Comparison of ENCODE assay signal across 9 cellular contexts in genomic region chr17:67434061-67434525, GRCh38. TPM values are rescaled to one million over a fixed set of nuclear protein-coding genes. Genes with fewer than 3 reads are reported as not detected.
DNase-seq lines count a peak whose midpoint lies in the region; FAIRE-seq and TF ChIP-seq lines count a peak whose summit lies in the region.
"Had no signal": no experiment of that assay in that cellular context is flagged by ENCODE, and none has a peak within 500 bp of the region (broad histone marks: within the 10 kb centered on the region; RNA-seq: fewer than 3 reads in every experiment).

No MANE protein-coding gene starts in this region.

- no peak overlapping the region for H2BK12ac ChIP-seq in H1 (ENCODE audit: low read depth, low read length)

- no peak overlapping the region for H3K4me2 ChIP-seq in H1 (ENCODE audit: insufficient read depth in 1 of 2, low read depth in 2 of 2, low read length in 2 of 2)

- H2BK20ac ChIP-seq in H1 (ENCODE audit: low read length), result no peak overlapping the region

- no peak for TF ChIP-seq RAD21 in H1 (IDR thresholded peaks at IDR 0.05 in 1 of 2, conservative IDR thresholded peaks at IDR 0.05 in 1 of 2; ENCODE audit: low read depth in 2 of 2, low read length in 2 of 2)

- no peak overlapping the region for H2BK5ac ChIP-seq in H1 (ENCODE audit: low read depth, low read length)

- WGBS in H1 (ENCODE audit: extremely low coverage in 1 of 2, insufficient coverage in 1 of 2, insufficient read length in 1 of 2, insufficient replicate concordance in 2 of 2, low coverage in 1 of 2, low lambda C conversion rate in 2 of 2, missing lambda C conversion rate in 1 of 2), 2 experiments, result 89% methylated on average over 6 of the region's 6 CpGs; no CpG with 5 or more reads in 1 of the 2 experiments

- peaks cover 4% of the 10 kb centered on the region; the same call in 1 of the 2 replicates for H3K79me1 ChIP-seq in H1 (ENCODE audit: low read depth, low read length)

- H3K4ac ChIP-seq in H1 (replicated peaks; ENCODE audit: insufficient read length, low read depth, low read length), result no peak overlapping the region

- TF ChIP-seq CTCF in GM12865 (IDR thresholded peaks at IDR 0.05; ENCODE audit: insufficient read depth, low read depth, low read length, missing control alignments) (no peak), H1 (IDR thresholded peaks at IDR 0.05; ENCODE audit: control extremely low read depth in 1 of 3, insufficient read depth in 1 of 3, low read depth in 1 of 3, low read length in 3 of 3) (no peak)

- H3K27me3 ChIP-seq in H1 (replicated peaks in 1 of 4; ENCODE audit: control insufficient read depth in 3 of 4, extremely low read depth in 1 of 4, insufficient read depth in 3 of 4, low read length in 3 of 4), result no peaks in the 10 kb centered on the region

- H3K9ac ChIP-seq in H1 (replicated peaks in 1 of 4; ENCODE audit: extremely low read depth in 1 of 4, low read depth in 3 of 4, low read length in 3 of 4), result no peak overlapping the region

- peak; percentile 69 for DNase-seq in GM12865 (ENCODE audit: low read depth)
- DNase-seq in activated CD4-positive, alpha-beta T cell treated with anti-CD3 and anti-CD28 coated beads for 1 hour, result peak; percentile 23
- no peak for DNase-seq in H1 (ENCODE audit: low read depth in 1 of 2, low spot score in 2 of 2)
- no peak for DNase-seq in NCI-H1436 treated with DMSO at 0.1 percent for 48 hours (lab: John Stamatoyannopoulos, UW)
- no peak for DNase-seq in hippocampal formation (lab: John Stamatoyannopoulos, UW)
- DNase-seq in HK-2 (ENCODE audit: unreplicated experiment), result no peak
- no peak for DNase-seq in NCI-H2196 treated with DMSO at 0.1 percent for 48 hours (lab: John Stamatoyannopoulos, UW; ENCODE audit: unreplicated experiment)

- FAIRE-seq in H1 (lab: Jason Lieb, UNC), result no peak
- FAIRE-seq: colon had no signal

- CTCF ChIA-PET in H1 (lab: Charles Lee; ENCODE audit: partially characterized antibody), result interaction anchor here (0.6 to 3.0 kb wide), 8 partner anchors 15 to 406 kb away, joined by 3 to 8 read pairs (median 3); no protein-coding TSS in a partner anchor

- H4K8ac ChIP-seq in H1 (ENCODE audit: extremely low read depth, insufficient read depth, low read length), result peak overlapping the region; percentile 62; the same call in 1 of the 2 replicates

- no peak overlapping the region for H3K14ac ChIP-seq in H1 (ENCODE audit: insufficient read length)

- TF ChIP-seq EP300 in H1 (IDR thresholded peaks at IDR 0.05; ENCODE audit: borderline replicate concordance in 1 of 2, low read depth in 2 of 2, low read length in 2 of 2), result no peak

- no peak overlapping the region for H4K91ac ChIP-seq in H1 (replicated peaks; ENCODE audit: insufficient read length, low read length)

- H3K23me2 ChIP-seq in H1 (ENCODE audit: low read depth, low read length), result no peaks in the 10 kb centered on the region

- no peak overlapping the region for H2AFZ ChIP-seq in H1 (ENCODE audit: low read length)

- H3K18ac ChIP-seq in H1 (ENCODE audit: extremely low read depth, low read length), result no peak overlapping the region

- H3K79me2 ChIP-seq in H1 (ENCODE audit: control insufficient read depth in 1 of 2, insufficient read depth in 2 of 2, low read length in 2 of 2), result peaks cover 0 to 44% of the 10 kb centered on the region in 2 experiments; a peak in 3 of 4 replicates

- no peaks in the 10 kb centered on the region for H3K9me3 ChIP-seq in H1 (ENCODE audit: insufficient read depth in 2 of 2, low read depth in 1 of 2, low read length in 1 of 2)

- H3K4me3 ChIP-seq in GM12865 (ENCODE audit: low read depth, low read length), result no peak overlapping the region
- no peak overlapping the region for H3K4me3 ChIP-seq in H1 (ENCODE audit: extremely low read depth in 1 of 4, insufficient read depth in 2 of 4, low read depth in 3 of 4, low read length in 4 of 4)
- no peak overlapping the region for H3K4me3 ChIP-seq in skin epidermis

- H3K27ac ChIP-seq in H1 (ENCODE audit: low read depth, low read length) (no peak overlapping the region), skin epidermis (peak overlapping the region in 13 of 21 experiments; percentile 19 to 79 (median 48))

- H2BK15ac ChIP-seq in H1 (ENCODE audit: low read length), result no peak overlapping the region

- POLR2A ChIA-PET in H1 (lab: Charles Lee; ENCODE audit: partially characterized antibody), result interaction anchor here (1.3 kb wide), 1 partner anchor 9 kb away, joined by 3 read pairs; no protein-coding TSS in a partner anchor

- H4K5ac ChIP-seq in H1 (ENCODE audit: insufficient read length, low read depth, low read length), result no peak overlapping the region

- 0 out of 2 replicates have a peak overlapping the region, but pooled peaks have one; percentile 86 for H2AK5ac ChIP-seq in H1 (ENCODE audit: low read depth, low read length)

- H2BK120ac ChIP-seq in H1 (replicated peaks; ENCODE audit: low read depth, low read length), result no peak overlapping the region

- peaks cover 0 to 4% (median 1%) of the 10 kb centered on the region in 4 experiments; a peak in 3 of 7 replicates for H3K4me1 ChIP-seq in H1 (replicated peaks in 1 of 4; ENCODE audit: control insufficient read depth in 3 of 4, insufficient read depth in 4 of 4, low read length in 3 of 4)

- H4K20me1 ChIP-seq in H1 (replicated peaks in 1 of 2; ENCODE audit: control insufficient read depth in 1 of 2, insufficient read depth in 2 of 2, low read length in 2 of 2), result peaks cover 0 to 3% of the 10 kb centered on the region in 2 experiments

- no peaks in the 10 kb centered on the region for H3K36me3 ChIP-seq in H1 (ENCODE audit: control insufficient read depth in 2 of 4, insufficient read depth in 4 of 4, low read length in 3 of 4)

- H3K56ac ChIP-seq in H1 (replicated peaks; ENCODE audit: insufficient read length, low read depth, low read length), result no peak overlapping the region

- TF ChIP-seq POLR2A in H1 (IDR thresholded peaks at IDR 0.05; ENCODE audit: control extremely low read depth in 1 of 2, low read depth in 2 of 2, low read length in 2 of 2), result no peak

- no peak overlapping the region for H3K23ac ChIP-seq in H1 (ENCODE audit: insufficient read length)

TF ChIP-seq in H1, 55 proteins besides CTCF, POLR2A, EP300 and RAD21:
- TF ChIP-seq KDM4A (IDR thresholded peaks at IDR 0.05; ENCODE audit: low read depth, low read length, severe bottlenecking) (no peak), E2F6 (IDR thresholded peaks at IDR 0.05) (no peak), POLR2AphosphoS5 (IDR thresholded peaks at IDR 0.05; ENCODE audit: low read depth, low read length) (no peak), RBBP5 (IDR thresholded peaks at IDR 0.05; ENCODE audit: borderline replicate concordance, low read depth, low read length) (no peak), SIN3A (conservative IDR thresholded peaks at IDR 0.05 in 1 of 2, IDR thresholded peaks at IDR 0.05 in 1 of 2; ENCODE audit: low read depth in 1 of 2, low read length in 2 of 2) (no peak), GTF2F1 (IDR thresholded peaks at IDR 0.05; ENCODE audit: borderline replicate concordance, low read depth, low read length) (no peak), HDAC6 (IDR thresholded peaks at IDR 0.05; ENCODE audit: low read depth, low read length) (no peak), JUN (IDR thresholded peaks at IDR 0.05; ENCODE audit: low read depth, low read length) (no peak), SUZ12 (IDR thresholded peaks at IDR 0.05; ENCODE audit: low read length) (no peak), CREB1 (IDR thresholded peaks at IDR 0.05) (no peak), KDM5A (IDR thresholded peaks at IDR 0.05; ENCODE audit: low read length) (no peak), JUND (IDR thresholded peaks at IDR 0.05; ENCODE audit: low read length) (no peak)

RNA-seq across cellular contexts. Expression of gene PITPNC1, which starts 57.0 kb away (rescaled TPM):
- total RNA-seq in H1 (2021; fragmentation: NEBNext Ultra II Directional; extraction: Animal tissue kit (Norgen Biotek cat#: 25700)), result 53.8 and 54.7 TPM in 2 replicates
- polyA plus RNA-seq in H1 (2011; rRNA removed), result 13.6 and 17.6 TPM in 2 replicates
- polyA plus RNA-seq in H1 (2011; cell fraction: cytosol; rRNA removed), result 21.2 TPM
- 12.1 TPM for polyA plus RNA-seq in H1 (2011; cell fraction: nucleus; rRNA removed)
- 33.7 to 47.4 TPM (median 36.9 TPM) in 4 replicates for polyA plus RNA-seq in H1 (2012, experiment 1 of 2)
- polyA plus RNA-seq in H1 (2012, experiment 2 of 2), result 46.7 TPM
- 47.4 TPM for polyA plus RNA-seq in H1 (2013, experiment 1 of 2)
- 44.0 TPM for polyA plus RNA-seq in H1 (2013, experiment 2 of 2)
- 19.7 and 24.7 TPM in 2 replicates for polyA minus RNA-seq in H1 (2011; rRNA and poly(A)+ RNA removed)
- polyA minus RNA-seq in H1 (2011; cell fraction: cytosol; rRNA and poly(A)+ RNA removed), result 24.5 TPM
- polyA minus RNA-seq in H1 (2011; cell fraction: nucleus; rRNA and poly(A)+ RNA removed), result 25.2 TPM

Comparison
In these comparisons a context has a peak if more than half of its experiments do, and no peak if none do; other contexts are left out.
1. DNase-seq: peak in GM12865 (single experiment) and activated CD4-positive, alpha-beta T cell treated with anti-CD3 and anti-CD28 coated beads for 1 hour (single experiment); none in H1 (0 of 2), NCI-H1436 treated with DMSO at 0.1 percent for 48 hours (single experiment), hippocampal formation (0 of 2), HK-2 (single experiment) and NCI-H2196 treated with DMSO at 0.1 percent for 48 hours (single experiment).